ENCODE assay signal across 1 cellular context in the genomic region with DNA sequence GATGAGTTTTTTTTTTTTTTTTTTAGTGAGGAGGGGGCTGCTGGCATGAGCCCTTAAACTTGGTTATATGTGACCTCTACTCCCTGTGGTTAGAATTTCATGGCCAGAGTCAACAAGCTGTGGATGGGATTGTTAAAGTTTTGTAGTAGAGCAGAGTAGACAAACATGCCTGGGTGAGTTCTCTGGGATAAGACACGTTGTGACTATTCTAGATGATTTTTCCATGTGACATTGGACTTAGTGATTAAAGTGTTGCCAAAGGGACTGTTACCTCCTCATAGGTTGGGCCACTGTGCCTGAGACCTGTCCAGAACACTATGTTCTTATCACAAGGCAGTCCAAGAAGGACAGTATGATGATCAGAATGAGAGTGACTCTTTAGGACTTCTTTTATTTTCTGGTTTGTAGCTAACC.
TF ChIP-seq lines count a peak whose summit lies in the region.

No MANE protein-coding gene starts in this region.

TF ChIP-seq in HepG2, 621 proteins besides CTCF, POLR2A, EP300 and RAD21 (continued from another document and continues in another):
- TF ChIP-seq, protein P1, sequence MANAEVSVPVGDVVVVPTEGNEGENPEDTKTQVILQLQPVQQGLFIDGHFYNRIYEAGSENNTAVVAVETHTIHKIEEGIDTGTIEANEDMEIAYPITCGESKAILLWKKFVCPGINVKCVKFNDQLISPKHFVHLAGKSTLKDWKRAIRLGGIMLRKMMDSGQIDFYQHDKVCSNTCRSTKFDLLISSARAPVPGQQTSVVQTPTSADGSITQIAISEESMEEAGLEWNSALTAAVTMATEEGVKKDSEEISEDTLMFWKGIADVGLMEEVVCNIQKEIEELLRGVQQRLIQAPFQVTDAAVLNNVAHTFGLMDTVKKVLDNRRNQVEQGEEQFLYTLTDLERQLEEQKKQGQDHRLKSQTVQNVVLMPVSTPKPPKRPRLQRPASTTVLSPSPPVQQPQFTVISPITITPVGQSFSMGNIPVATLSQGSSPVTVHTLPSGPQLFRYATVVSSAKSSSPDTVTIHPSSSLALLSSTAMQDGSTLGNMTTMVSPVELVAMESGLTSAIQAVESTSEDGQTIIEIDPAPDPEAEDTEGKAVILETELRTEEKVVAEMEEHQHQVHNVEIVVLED (CRISPR knock-in tag; IDR thresholded peaks at IDR 0.05; ENCODE audit: borderline replicate concordance) = peak; percentile 26; the same call in 1 of the 2 replicates
- TF ChIP-seq CBFB (CRISPR knock-in tag; IDR thresholded peaks at IDR 0.05) = peak; percentile 98
- no peak for TF ChIP-seq ZSCAN30 (CRISPR knock-in tag; IDR thresholded peaks at IDR 0.05)
- TF ChIP-seq GATA4 (IDR thresholded peaks at IDR 0.05; ENCODE audit: borderline replicate concordance, low read depth) = no peak; the same call in 1 of the 2 replicates
- no peak for TF ChIP-seq ZC3H4 (CRISPR knock-in tag; IDR thresholded peaks at IDR 0.05; ENCODE audit: borderline replicate concordance)
- TF ChIP-seq, protein P2, sequence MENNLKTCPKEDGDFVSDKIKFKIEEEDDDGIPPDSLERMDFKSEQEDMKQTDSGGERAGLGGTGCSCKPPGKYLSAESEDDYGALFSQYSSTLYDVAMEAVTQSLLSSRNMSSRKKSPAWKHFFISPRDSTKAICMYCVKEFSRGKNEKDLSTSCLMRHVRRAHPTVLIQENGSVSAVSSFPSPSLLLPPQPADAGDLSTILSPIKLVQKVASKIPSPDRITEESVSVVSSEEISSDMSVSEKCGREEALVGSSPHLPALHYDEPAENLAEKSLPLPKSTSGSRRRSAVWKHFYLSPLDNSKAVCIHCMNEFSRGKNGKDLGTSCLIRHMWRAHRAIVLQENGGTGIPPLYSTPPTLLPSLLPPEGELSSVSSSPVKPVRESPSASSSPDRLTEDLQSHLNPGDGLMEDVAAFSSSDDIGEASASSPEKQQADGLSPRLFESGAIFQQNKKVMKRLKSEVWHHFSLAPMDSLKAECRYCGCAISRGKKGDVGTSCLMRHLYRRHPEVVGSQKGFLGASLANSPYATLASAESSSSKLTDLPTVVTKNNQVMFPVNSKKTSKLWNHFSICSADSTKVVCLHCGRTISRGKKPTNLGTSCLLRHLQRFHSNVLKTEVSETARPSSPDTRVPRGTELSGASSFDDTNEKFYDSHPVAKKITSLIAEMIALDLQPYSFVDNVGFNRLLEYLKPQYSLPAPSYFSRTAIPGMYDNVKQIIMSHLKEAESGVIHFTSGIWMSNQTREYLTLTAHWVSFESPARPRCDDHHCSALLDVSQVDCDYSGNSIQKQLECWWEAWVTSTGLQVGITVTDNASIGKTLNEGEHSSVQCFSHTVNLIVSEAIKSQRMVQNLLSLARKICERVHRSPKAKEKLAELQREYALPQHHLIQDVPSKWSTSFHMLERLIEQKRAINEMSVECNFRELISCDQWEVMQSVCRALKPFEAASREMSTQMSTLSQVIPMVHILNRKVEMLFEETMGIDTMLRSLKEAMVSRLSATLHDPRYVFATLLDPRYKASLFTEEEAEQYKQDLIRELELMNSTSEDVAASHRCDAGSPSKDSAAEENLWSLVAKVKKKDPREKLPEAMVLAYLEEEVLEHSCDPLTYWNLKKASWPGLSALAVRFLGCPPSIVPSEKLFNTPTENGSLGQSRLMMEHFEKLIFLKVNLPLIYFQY (CRISPR knock-in tag; IDR thresholded peaks at IDR 0.05; ENCODE audit: borderline replicate concordance) = 0 out of 2 replicates have a peak, but pooled peaks have one; percentile 15
- no peak for TF ChIP-seq ZNF737 (CRISPR knock-in tag; IDR thresholded peaks at IDR 0.05; ENCODE audit: borderline replicate concordance)
- TF ChIP-seq HMG20B (CRISPR knock-in tag; conservative IDR thresholded peaks at IDR 0.05) = 0 out of 2 replicates have a peak, but pooled peaks have one; percentile 62
- TF ChIP-seq, protein P3, sequence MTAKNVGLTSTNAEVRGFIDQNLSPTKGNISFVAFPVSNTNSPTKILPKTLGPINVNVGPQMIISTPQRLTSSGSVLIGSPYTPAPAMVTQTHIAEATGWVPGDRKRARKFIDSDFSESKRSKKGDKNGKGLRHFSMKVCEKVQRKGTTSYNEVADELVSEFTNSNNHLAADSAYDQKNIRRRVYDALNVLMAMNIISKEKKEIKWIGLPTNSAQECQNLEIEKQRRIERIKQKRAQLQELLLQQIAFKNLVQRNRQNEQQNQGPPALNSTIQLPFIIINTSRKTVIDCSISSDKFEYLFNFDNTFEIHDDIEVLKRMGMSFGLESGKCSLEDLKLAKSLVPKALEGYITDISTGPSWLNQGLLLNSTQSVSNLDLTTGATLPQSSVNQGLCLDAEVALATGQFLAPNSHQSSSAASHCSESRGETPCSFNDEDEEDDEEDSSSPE (CRISPR knock-in tag; IDR thresholded peaks at IDR 0.05) = peak; percentile 69
- TF ChIP-seq PHF5A (CRISPR knock-in tag; IDR thresholded peaks at IDR 0.05; ENCODE audit: low read depth, unreplicated experiment) = no peak
- peak; percentile 34; the same call in 1 of the 2 replicates for TF ChIP-seq ZBTB7B (CRISPR knock-in tag; IDR thresholded peaks at IDR 0.05)
- no peak for TF ChIP-seq ZBTB42 (CRISPR knock-in tag; IDR thresholded peaks at IDR 0.05)
- no peak for TF ChIP-seq MEIS1 (CRISPR knock-in tag; IDR thresholded peaks at IDR 0.05; ENCODE audit: borderline replicate concordance)
- TF ChIP-seq, protein P4, sequence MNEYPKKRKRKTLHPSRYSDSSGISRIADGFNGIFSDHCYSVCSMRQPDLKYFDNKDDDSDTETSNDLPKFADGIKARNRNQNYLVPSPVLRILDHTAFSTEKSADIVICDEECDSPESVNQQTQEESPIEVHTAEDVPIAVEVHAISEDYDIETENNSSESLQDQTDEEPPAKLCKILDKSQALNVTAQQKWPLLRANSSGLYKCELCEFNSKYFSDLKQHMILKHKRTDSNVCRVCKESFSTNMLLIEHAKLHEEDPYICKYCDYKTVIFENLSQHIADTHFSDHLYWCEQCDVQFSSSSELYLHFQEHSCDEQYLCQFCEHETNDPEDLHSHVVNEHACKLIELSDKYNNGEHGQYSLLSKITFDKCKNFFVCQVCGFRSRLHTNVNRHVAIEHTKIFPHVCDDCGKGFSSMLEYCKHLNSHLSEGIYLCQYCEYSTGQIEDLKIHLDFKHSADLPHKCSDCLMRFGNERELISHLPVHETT (CRISPR knock-in tag; conservative IDR thresholded peaks at IDR 0.05) = no peak
- TF ChIP-seq ATRX (CRISPR knock-in tag; IDR thresholded peaks at IDR 0.05; ENCODE audit: borderline replicate concordance) = no peak
- peak; percentile 46; the same call in 1 of the 2 replicates for TF ChIP-seq ZNF879 (CRISPR knock-in tag; IDR thresholded peaks at IDR 0.05)
- TF ChIP-seq, protein P5, sequence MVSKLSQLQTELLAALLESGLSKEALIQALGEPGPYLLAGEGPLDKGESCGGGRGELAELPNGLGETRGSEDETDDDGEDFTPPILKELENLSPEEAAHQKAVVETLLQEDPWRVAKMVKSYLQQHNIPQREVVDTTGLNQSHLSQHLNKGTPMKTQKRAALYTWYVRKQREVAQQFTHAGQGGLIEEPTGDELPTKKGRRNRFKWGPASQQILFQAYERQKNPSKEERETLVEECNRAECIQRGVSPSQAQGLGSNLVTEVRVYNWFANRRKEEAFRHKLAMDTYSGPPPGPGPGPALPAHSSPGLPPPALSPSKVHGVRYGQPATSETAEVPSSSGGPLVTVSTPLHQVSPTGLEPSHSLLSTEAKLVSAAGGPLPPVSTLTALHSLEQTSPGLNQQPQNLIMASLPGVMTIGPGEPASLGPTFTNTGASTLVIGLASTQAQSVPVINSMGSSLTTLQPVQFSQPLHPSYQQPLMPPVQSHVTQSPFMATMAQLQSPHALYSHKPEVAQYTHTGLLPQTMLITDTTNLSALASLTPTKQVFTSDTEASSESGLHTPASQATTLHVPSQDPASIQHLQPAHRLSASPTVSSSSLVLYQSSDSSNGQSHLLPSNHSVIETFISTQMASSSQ (IDR thresholded peaks at IDR 0.05; ENCODE audit: low read depth) = peak; percentile 43; the same call in 1 of the 2 replicates
- TF ChIP-seq, protein P5 (CRISPR knock-in tag; IDR thresholded peaks at IDR 0.05; ENCODE audit: borderline replicate concordance) = peak; percentile 50; the same call in 1 of the 2 replicates
- TF ChIP-seq, protein P6, sequence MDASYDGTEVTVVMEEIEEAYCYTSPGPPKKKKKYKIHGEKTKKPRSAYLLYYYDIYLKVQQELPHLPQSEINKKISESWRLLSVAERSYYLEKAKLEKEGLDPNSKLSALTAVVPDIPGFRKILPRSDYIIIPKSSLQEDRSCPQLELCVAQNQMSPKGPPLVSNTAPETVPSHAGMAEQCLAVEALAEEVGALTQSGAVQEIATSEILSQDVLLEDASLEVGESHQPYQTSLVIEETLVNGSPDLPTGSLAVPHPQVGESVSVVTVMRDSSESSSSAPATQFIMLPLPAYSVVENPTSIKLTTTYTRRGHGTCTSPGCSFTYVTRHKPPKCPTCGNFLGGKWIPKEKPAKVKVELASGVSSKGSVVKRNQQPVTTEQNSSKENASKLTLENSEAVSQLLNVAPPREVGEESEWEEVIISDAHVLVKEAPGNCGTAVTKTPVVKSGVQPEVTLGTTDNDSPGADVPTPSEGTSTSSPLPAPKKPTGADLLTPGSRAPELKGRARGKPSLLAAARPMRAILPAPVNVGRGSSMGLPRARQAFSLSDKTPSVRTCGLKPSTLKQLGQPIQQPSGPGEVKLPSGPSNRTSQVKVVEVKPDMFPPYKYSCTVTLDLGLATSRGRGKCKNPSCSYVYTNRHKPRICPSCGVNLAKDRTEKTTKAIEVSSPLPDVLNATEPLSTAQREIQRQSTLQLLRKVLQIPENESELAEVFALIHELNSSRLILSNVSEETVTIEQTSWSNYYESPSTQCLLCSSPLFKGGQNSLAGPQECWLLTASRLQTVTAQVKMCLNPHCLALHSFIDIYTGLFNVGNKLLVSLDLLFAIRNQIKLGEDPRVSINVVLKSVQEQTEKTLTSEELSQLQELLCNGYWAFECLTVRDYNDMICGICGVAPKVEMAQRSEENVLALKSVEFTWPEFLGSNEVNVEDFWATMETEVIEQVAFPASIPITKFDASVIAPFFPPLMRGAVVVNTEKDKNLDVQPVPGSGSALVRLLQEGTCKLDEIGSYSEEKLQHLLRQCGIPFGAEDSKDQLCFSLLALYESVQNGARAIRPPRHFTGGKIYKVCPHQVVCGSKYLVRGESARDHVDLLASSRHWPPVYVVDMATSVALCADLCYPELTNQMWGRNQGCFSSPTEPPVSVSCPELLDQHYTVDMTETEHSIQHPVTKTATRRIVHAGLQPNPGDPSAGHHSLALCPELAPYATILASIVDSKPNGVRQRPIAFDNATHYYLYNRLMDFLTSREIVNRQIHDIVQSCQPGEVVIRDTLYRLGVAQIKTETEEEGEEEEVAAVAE (CRISPR knock-in tag; IDR thresholded peaks at IDR 0.05; ENCODE audit: borderline replicate concordance) = peak; percentile 69; the same call in 1 of the 2 replicates
- TF ChIP-seq, protein P7, sequence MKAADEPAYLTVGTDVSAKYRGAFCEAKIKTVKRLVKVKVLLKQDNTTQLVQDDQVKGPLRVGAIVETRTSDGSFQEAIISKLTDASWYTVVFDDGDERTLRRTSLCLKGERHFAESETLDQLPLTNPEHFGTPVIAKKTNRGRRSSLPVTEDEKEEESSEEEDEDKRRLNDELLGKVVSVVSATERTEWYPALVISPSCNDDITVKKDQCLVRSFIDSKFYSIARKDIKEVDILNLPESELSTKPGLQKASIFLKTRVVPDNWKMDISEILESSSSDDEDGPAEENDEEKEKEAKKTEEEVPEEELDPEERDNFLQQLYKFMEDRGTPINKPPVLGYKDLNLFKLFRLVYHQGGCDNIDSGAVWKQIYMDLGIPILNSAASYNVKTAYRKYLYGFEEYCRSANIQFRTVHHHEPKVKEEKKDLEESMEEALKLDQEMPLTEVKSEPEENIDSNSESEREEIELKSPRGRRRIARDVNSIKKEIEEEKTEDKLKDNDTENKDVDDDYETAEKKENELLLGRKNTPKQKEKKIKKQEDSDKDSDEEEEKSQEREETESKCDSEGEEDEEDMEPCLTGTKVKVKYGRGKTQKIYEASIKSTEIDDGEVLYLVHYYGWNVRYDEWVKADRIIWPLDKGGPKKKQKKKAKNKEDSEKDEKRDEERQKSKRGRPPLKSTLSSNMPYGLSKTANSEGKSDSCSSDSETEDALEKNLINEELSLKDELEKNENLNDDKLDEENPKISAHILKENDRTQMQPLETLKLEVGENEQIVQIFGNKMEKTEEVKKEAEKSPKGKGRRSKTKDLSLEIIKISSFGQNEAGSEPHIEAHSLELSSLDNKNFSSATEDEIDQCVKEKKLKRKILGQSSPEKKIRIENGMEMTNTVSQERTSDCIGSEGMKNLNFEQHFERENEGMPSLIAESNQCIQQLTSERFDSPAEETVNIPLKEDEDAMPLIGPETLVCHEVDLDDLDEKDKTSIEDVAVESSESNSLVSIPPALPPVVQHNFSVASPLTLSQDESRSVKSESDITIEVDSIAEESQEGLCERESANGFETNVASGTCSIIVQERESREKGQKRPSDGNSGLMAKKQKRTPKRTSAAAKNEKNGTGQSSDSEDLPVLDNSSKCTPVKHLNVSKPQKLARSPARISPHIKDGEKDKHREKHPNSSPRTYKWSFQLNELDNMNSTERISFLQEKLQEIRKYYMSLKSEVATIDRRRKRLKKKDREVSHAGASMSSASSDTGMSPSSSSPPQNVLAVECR (CRISPR knock-in tag; IDR thresholded peaks at IDR 0.05; ENCODE audit: borderline replicate concordance) = peak; percentile 24; the same call in 1 of the 2 replicates
- TF ChIP-seq ZNF441 (CRISPR knock-in tag; IDR thresholded peaks at IDR 0.05; ENCODE audit: borderline replicate concordance) = 0 out of 2 replicates have a peak, but pooled peaks have one; percentile 31
- no peak for TF ChIP-seq NCOA5 (CRISPR knock-in tag; IDR thresholded peaks at IDR 0.05)
- TF ChIP-seq, protein P8, sequence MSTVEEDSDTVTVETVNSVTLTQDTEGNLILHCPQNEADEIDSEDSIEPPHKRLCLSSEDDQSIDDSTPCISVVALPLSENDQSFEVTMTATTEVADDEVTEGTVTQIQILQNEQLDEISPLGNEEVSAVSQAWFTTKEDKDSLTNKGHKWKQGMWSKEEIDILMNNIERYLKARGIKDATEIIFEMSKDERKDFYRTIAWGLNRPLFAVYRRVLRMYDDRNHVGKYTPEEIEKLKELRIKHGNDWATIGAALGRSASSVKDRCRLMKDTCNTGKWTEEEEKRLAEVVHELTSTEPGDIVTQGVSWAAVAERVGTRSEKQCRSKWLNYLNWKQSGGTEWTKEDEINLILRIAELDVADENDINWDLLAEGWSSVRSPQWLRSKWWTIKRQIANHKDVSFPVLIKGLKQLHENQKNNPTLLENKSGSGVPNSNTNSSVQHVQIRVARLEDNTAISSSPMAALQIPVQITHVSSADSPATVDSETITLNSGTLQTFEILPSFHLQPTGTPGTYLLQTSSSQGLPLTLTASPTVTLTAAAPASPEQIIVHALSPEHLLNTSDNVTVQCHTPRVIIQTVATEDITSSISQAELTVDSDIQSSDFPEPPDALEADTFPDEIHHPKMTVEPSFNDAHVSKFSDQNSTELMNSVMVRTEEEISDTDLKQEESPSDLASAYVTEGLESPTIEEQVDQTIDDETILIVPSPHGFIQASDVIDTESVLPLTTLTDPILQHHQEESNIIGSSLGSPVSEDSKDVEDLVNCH (CRISPR knock-in tag; IDR thresholded peaks at IDR 0.05) = no peak
- peak; percentile 63 for TF ChIP-seq RBFOX2 (IDR thresholded peaks at IDR 0.05; ENCODE audit: low read depth, low read length)
- TF ChIP-seq RBAK (CRISPR knock-in tag; IDR thresholded peaks at IDR 0.05) = peak; percentile 93
- no peak for TF ChIP-seq IKZF1 (IDR thresholded peaks at IDR 0.05)
- TF ChIP-seq SIN3B (IDR thresholded peaks at IDR 0.05; ENCODE audit: low read length) = no peak
